ENCODE assay signal across 1 cellular context in genomic region chr6:122878809-122879208, GRCh38.
TF ChIP-seq lines count a peak whose summit lies in the region.

No MANE protein-coding gene starts in this region.

TF ChIP-seq in GM12878, 131 proteins besides CTCF, POLR2A, EP300 and RAD21 (continued from another document):
- TF ChIP-seq IRF5 (IDR thresholded peaks at IDR 0.05; ENCODE audit: borderline replicate concordance) (no peak), STAT1 (conservative IDR thresholded peaks at IDR 0.05) (no peak), BHLHE40 (IDR thresholded peaks at IDR 0.05; ENCODE audit: borderline replicate concordance in 1 of 2, low read depth in 2 of 2, low read length in 1 of 2) (no peak), RCOR1 (conservative IDR thresholded peaks at IDR 0.05; ENCODE audit: low read depth, low read length) (no peak), RB1 (IDR thresholded peaks at IDR 0.05; ENCODE audit: borderline replicate concordance) (no peak), ZZZ3 (IDR thresholded peaks at IDR 0.05; ENCODE audit: control insufficient read depth, insufficient read length, low read depth) (no peak), HSF1 (IDR thresholded peaks at IDR 0.05; ENCODE audit: low read depth, low read length) (no peak), RBBP5 (conservative IDR thresholded peaks at IDR 0.05) (no peak), TAF1 (IDR thresholded peaks at IDR 0.05; ENCODE audit: borderline replicate concordance, low read depth, low read length) (no peak), USF2 (IDR thresholded peaks at IDR 0.05; ENCODE audit: borderline replicate concordance, low read depth, low read length) (no peak), ATF3 (IDR thresholded peaks at IDR 0.05; ENCODE audit: borderline replicate concordance, extremely low read depth, low read depth, low read length) (no peak), MTA3 (IDR thresholded peaks at IDR 0.05; ENCODE audit: borderline replicate concordance, low read length) (no peak)
